Comparison of ENCODE assay signal across 11 cellular contexts in genomic region chr12:139585-139984, GRCh38.
A peak's percentile ranks its signal among the peaks of the same experiment; 100 is the strongest.
DNase-seq lines count a peak whose midpoint lies in the region; ATAC-seq, FAIRE-seq and TF ChIP-seq lines count a peak whose summit lies in the region.
"Had no signal": no experiment of that assay in that cellular context is flagged by ENCODE, and none has a peak within 500 bp of the region (broad histone marks: within the 10 kb centered on the region; RNA-seq: fewer than 3 reads in every experiment).

No MANE protein-coding gene starts in this region.

- DNase-seq in activated T-cell treated with anti-CD3 and anti-CD28 coated beads, Interleukin-2, amount 50 U/mL, for 72 hours = no peak
- DNase-seq in activated T-cell treated with anti-CD3 and anti-CD28 coated beads for 4 hours (no peak), adipocyte (ENCODE audit: low read depth) (peak; percentile 12), kidney (no peak), NCI-H226 (no peak), DMS114 treated with DMSO at 0.1 percent for 48 hours (lab: John Stamatoyannopoulos, UW; ENCODE audit: unreplicated experiment) (no peak), COLO829 (ENCODE audit: low spot score) (no peak)
- DNase-seq in stimulated activated naive CD8-positive, alpha-beta T cell treated with anti-CD3 and anti-CD28 coated beads, Interleukin-15, amount 100 ng/mL, for 72 hours = no peak
- DNase-seq: GOT3, Kasumi-1, NCI-H345 had no signal

- no peak for TF ChIP-seq CTCF in kidney (IDR thresholded peaks at IDR 0.05; ENCODE audit: borderline replicate concordance, extremely low read depth, insufficient read depth)

- peaks cover 40% of the 10 kb centered on the region for H3K27me3 ChIP-seq in adipocyte (replicated peaks; ENCODE audit: control insufficient read depth, insufficient read depth, low read length)

- H3K27ac ChIP-seq in kidney (ENCODE audit: low read depth in 2 of 2, low read length in 2 of 2) = no peak overlapping the region

- H3K9me3 ChIP-seq in adipocyte (ENCODE audit: control insufficient read depth, low read length) (no peaks in the 10 kb centered on the region), kidney (ENCODE audit: control insufficient read depth in 1 of 2, low read length in 2 of 2) (no peaks in the 10 kb centered on the region)

- H3K9ac ChIP-seq in adipocyte (ENCODE audit: low read length) (peak overlapping the region; percentile 66), kidney (ENCODE audit: low read length in 2 of 2) (no peak overlapping the region)

- no peaks in the 10 kb centered on the region for H3K36me3 ChIP-seq in adipocyte (ENCODE audit: control insufficient read depth, insufficient read depth, low read length, severe bottlenecking)
- H3K36me3 ChIP-seq in kidney (ENCODE audit: control insufficient read depth in 1 of 2, insufficient read depth in 2 of 2, low read length in 2 of 2) = no peaks in the 10 kb centered on the region

- ATAC-seq in activated T-cell treated with anti-CD3 and anti-CD28 coated beads, Interleukin-2, amount 50 U/mL, for 72 hours (replicated peaks in 1 of 2) = no peak
- ATAC-seq in stimulated activated naive CD8-positive, alpha-beta T cell treated with anti-CD3 and anti-CD28 coated beads, Interleukin-15, amount 100 ng/mL, for 72 hours = no peak

- peak overlapping the region; percentile 93 for H3K27ac Mint-ChIP-seq in activated T-cell treated with anti-CD3 and anti-CD28 coated beads, Interleukin-2, amount 50 U/mL, for 72 hours
- H3K27ac Mint-ChIP-seq in stimulated activated naive CD8-positive, alpha-beta T cell treated with anti-CD3 and anti-CD28 coated beads, Interleukin-15, amount 100 ng/mL, for 72 hours = peak overlapping the region in 1 of 2 donors; percentile 78

- H3K4me3 Mint-ChIP-seq in activated T-cell treated with anti-CD3 and anti-CD28 coated beads, Interleukin-2, amount 50 U/mL, for 72 hours = peak overlapping the region in 1 of 2 donors; percentile 79
- peak overlapping the region; percentile 60 to 79 for H3K4me3 Mint-ChIP-seq in stimulated activated naive CD8-positive, alpha-beta T cell treated with anti-CD3 and anti-CD28 coated beads, Interleukin-15, amount 100 ng/mL, for 72 hours

- no peaks in the 10 kb centered on the region for H3K36me3 Mint-ChIP-seq in activated T-cell treated with anti-CD3 and anti-CD28 coated beads, Interleukin-2, amount 50 U/mL, for 72 hours (ENCODE audit: insufficient read depth in 2 of 2)

- peak overlapping the region; percentile 56 for H3K4me3 ChIP-seq in adipocyte (ENCODE audit: low read length)
- peak overlapping the region; percentile 5 to 17 for H3K4me3 ChIP-seq in kidney (ENCODE audit: low read length in 2 of 2)

- no peaks in the 10 kb centered on the region for H3K9me3 Mint-ChIP-seq in activated T-cell treated with anti-CD3 and anti-CD28 coated beads, Interleukin-2, amount 50 U/mL, for 72 hours
- no peaks in the 10 kb centered on the region for H3K9me3 Mint-ChIP-seq in stimulated activated naive CD8-positive, alpha-beta T cell treated with anti-CD3 and anti-CD28 coated beads, Interleukin-15, amount 100 ng/mL, for 72 hours

- intact Hi-C loops in kidney (cut with DNase I) = no loop called here

- H3K27me3 Mint-ChIP-seq in activated T-cell treated with anti-CD3 and anti-CD28 coated beads, Interleukin-2, amount 50 U/mL, for 72 hours (ENCODE audit: low read depth) = peaks cover 16% of the 10 kb centered on the region
- H3K27me3 Mint-ChIP-seq in stimulated activated naive CD8-positive, alpha-beta T cell treated with anti-CD3 and anti-CD28 coated beads, Interleukin-15, amount 100 ng/mL, for 72 hours = peaks cover 41% of the 10 kb centered on the region

- FAIRE-seq in kidney (lab: Jason Lieb, UNC) = no peak

- no peaks in the 10 kb centered on the region for H3K4me1 Mint-ChIP-seq in activated T-cell treated with anti-CD3 and anti-CD28 coated beads, Interleukin-2, amount 50 U/mL, for 72 hours (ENCODE audit: low read depth)
- H3K4me1 Mint-ChIP-seq in stimulated activated naive CD8-positive, alpha-beta T cell treated with anti-CD3 and anti-CD28 coated beads, Interleukin-15, amount 100 ng/mL, for 72 hours = peaks cover 22% of the 10 kb centered on the region

- H3K4me1 ChIP-seq in adipocyte (ENCODE audit: control insufficient read depth, insufficient read depth, low read length) (peaks cover 30% of the 10 kb centered on the region), kidney (ENCODE audit: control insufficient read depth in 1 of 2, insufficient read depth in 1 of 2, low read depth in 1 of 2, low read length in 2 of 2) (peaks cover 12 to 18% of the 10 kb centered on the region in 2 donors)
